8 cellular contexts compared by ENCODE assay signal in the genomic region with DNA sequence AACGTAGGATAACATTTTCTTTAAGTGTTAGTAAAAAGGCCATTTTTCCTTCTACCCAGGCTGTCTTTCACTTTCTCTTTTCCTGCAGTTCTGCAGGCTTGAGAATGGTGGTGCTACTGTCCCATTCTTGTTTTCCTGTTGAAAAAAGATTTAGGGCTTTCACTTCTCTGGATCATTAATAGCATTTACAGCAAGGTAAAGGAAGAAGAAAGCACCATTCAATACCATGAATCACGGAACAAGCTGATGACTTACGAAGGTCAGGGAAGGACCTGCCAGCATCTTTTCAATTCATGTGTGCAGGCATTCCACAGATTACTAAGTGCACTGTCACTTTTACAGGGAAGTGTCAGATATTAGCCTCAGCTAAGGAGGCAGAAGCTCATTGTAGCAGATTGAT.
DNase-seq lines count a peak whose midpoint lies in the region; TF ChIP-seq lines count a peak whose summit lies in the region.

No MANE protein-coding gene starts in this region.

- POLR2A ChIA-PET in AG04449 (lab: Yijun Ruan, JAX): no interaction called here

- peak; percentile 39; the same call in 1 of the 2 replicates for TF ChIP-seq RAD21 in Ishikawa (IDR thresholded peaks at IDR 0.05; ENCODE audit: low read depth)

- CTCF ChIA-PET in AG04449 (lab: Yijun Ruan, JAX): interaction anchor here (0.6 to 2.0 kb wide), 9 partner anchors 9 to 643 kb away, joined by 3 to 8 read pairs (median 4); no protein-coding TSS in a partner anchor

- TF ChIP-seq EP300 in Ishikawa (IDR thresholded peaks at IDR 0.05; ENCODE audit: borderline replicate concordance): no peak

- peak; percentile 5 for DNase-seq in AG04449 (ENCODE audit: low read depth, low spot score)
- DNase-seq in cardiac fibroblast (ENCODE audit: low read depth in 2 of 2): peak; percentile 45 to 49
- peak; percentile 19 for DNase-seq in medulla oblongata (ENCODE audit: extremely low spot score)
- no peak for DNase-seq in retina
- DNase-seq in activated effector memory CD4-positive, alpha-beta T cell treated with anti-CD3 and anti-CD28 coated beads, Interleukin-2, amount 50 U/mL, for 16 hours: no peak
- DNase-seq in T-helper 1 cell: no peak
- DNase-seq in C1 segment of cervical spinal cord (lab: John Stamatoyannopoulos, UW): no peak

- H3K4me3 ChIP-seq in AG04449 (ENCODE audit: low read depth, low read length) (peak overlapping the region; percentile 7; the same call in 1 of the 2 replicates), cardiac fibroblast (replicated peaks in 1 of 2; ENCODE audit: low read depth in 2 of 2, low read length in 2 of 2) (peak overlapping the region in 1 of 2 donors; percentile 1)

- TF ChIP-seq CTCF in AG04449 (IDR thresholded peaks at IDR 0.05; ENCODE audit: insufficient read depth, low read length, missing control alignments) (peak; percentile 44), cardiac fibroblast (IDR thresholded peaks at IDR 0.05; ENCODE audit: low read depth, low read length) (peak; percentile 52)

TF ChIP-seq in Ishikawa, 13 proteins besides CTCF, POLR2A, EP300 and RAD21:
- TF ChIP-seq, protein P1, sequence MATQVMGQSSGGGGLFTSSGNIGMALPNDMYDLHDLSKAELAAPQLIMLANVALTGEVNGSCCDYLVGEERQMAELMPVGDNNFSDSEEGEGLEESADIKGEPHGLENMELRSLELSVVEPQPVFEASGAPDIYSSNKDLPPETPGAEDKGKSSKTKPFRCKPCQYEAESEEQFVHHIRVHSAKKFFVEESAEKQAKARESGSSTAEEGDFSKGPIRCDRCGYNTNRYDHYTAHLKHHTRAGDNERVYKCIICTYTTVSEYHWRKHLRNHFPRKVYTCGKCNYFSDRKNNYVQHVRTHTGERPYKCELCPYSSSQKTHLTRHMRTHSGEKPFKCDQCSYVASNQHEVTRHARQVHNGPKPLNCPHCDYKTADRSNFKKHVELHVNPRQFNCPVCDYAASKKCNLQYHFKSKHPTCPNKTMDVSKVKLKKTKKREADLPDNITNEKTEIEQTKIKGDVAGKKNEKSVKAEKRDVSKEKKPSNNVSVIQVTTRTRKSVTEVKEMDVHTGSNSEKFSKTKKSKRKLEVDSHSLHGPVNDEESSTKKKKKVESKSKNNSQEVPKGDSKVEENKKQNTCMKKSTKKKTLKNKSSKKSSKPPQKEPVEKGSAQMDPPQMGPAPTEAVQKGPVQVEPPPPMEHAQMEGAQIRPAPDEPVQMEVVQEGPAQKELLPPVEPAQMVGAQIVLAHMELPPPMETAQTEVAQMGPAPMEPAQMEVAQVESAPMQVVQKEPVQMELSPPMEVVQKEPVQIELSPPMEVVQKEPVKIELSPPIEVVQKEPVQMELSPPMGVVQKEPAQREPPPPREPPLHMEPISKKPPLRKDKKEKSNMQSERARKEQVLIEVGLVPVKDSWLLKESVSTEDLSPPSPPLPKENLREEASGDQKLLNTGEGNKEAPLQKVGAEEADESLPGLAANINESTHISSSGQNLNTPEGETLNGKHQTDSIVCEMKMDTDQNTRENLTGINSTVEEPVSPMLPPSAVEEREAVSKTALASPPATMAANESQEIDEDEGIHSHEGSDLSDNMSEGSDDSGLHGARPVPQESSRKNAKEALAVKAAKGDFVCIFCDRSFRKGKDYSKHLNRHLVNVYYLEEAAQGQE (IDR thresholded peaks at IDR 0.05; ENCODE audit: low read depth): no peak
- TF ChIP-seq TCF12 (IDR thresholded peaks at IDR 0.05; ENCODE audit: low read depth) (no peak), TAF1 (IDR thresholded peaks at IDR 0.05; ENCODE audit: low read depth) (no peak), YY1 (IDR thresholded peaks at IDR 0.05; ENCODE audit: low read depth) (no peak), FOXM1 (IDR thresholded peaks at IDR 0.05; ENCODE audit: borderline replicate concordance, low read depth) (no peak), CREB1 (IDR thresholded peaks at IDR 0.05; ENCODE audit: low read depth) (no peak), CEBPB (IDR thresholded peaks at IDR 0.05) (no peak), NFIC (IDR thresholded peaks at IDR 0.05) (no peak), EGR1 (IDR thresholded peaks at IDR 0.05) (no peak), TEAD4 (IDR thresholded peaks at IDR 0.05) (no peak), ZBTB7A (IDR thresholded peaks at IDR 0.05; ENCODE audit: low read depth) (no peak)
- TF ChIP-seq, protein P2, sequence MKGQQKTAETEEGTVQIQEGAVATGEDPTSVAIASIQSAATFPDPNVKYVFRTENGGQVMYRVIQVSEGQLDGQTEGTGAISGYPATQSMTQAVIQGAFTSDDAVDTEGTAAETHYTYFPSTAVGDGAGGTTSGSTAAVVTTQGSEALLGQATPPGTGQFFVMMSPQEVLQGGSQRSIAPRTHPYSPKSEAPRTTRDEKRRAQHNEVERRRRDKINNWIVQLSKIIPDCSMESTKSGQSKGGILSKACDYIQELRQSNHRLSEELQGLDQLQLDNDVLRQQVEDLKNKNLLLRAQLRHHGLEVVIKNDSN (IDR thresholded peaks at IDR 0.05): no peak
- TF ChIP-seq, protein P3, sequence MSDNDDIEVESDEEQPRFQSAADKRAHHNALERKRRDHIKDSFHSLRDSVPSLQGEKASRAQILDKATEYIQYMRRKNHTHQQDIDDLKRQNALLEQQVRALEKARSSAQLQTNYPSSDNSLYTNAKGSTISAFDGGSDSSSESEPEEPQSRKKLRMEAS (IDR thresholded peaks at IDR 0.05): no peak
TF ChIP-seq in Ishikawa: peak in this region for 0.

Comparison
In these comparisons a context has a peak if more than half of its experiments do, and no peak if none do; other contexts are left out.
1. DNase-seq: peak in AG04449 (single experiment), cardiac fibroblast (2 of 2) and medulla oblongata (single experiment); none in retina (single experiment), activated effector memory CD4-positive, alpha-beta T cell treated with anti-CD3 and anti-CD28 coated beads, Interleukin-2, amount 50 U/mL, for 16 hours (single experiment), T-helper 1 cell (0 of 5) and C1 segment of cervical spinal cord (0 of 14).